ENCODE assay signal across 19 cellular contexts in genomic region chr21:19237603-19238002, GRCh38.
"Had no signal": no experiment of that assay in that cellular context is flagged by ENCODE, and none has a peak within 500 bp of the region (broad histone marks: within the 10 kb centered on the region; RNA-seq: fewer than 3 reads in every experiment).

No MANE protein-coding gene starts in this region.

- H3K27ac ChIP-seq: epithelial cell of prostate, esophagus muscularis mucosa, gastroesophageal sphincter, left ventricle myocardium inferior, lower lobe of right lung, parathyroid adenoma, psoas muscle, right atrium auricular region, suprapubic skin, thyroid gland had no signal

- H3K4me1 ChIP-seq: esophagus muscularis mucosa, gastroesophageal sphincter, left ventricle myocardium inferior, lower lobe of right lung, parathyroid adenoma, psoas muscle, right atrium auricular region, suprapubic skin, thyroid gland had no signal

- H3K79me2 ChIP-seq: parathyroid adenoma had no signal

- DNase-seq: effector memory CD8-positive, alpha-beta T cell; foreskin fibroblast; immature natural killer cell; left ventricle myocardium inferior; lower lobe of right lung; mesenchymal stem cell; naive B cell; psoas muscle; small intestine; stimulated activated CD4-positive, alpha-beta T cell treated with anti-CD3 and anti-CD28 coated beads, Interleukin-12 subunit alpha, Interleukin-12 subunit beta, amount 100 ng/mL, for 4 hours; stimulated activated CD4-positive, alpha-beta T cell treated with anti-CD3 and anti-CD28 coated beads, Interleukin-2, amount 100 ng/mL, for 48 hours; stimulated activated naive CD8-positive, alpha-beta T cell treated with anti-CD3 and anti-CD28 coated beads, Interleukin-15, Interleukin-2, amounts not matched to agents 100 U/mL and 50 U/mL, for 24 hours; thyroid gland had no signal

- H3K9ac ChIP-seq: parathyroid adenoma had no signal

- H3K9me3 ChIP-seq: esophagus muscularis mucosa, gastroesophageal sphincter, left ventricle myocardium inferior, lower lobe of right lung, psoas muscle, right atrium auricular region, suprapubic skin, thyroid gland had no signal

- H3K4me3 ChIP-seq: esophagus muscularis mucosa, gastroesophageal sphincter, left ventricle myocardium inferior, lower lobe of right lung, psoas muscle, right atrium auricular region, suprapubic skin, thyroid gland had no signal

- H3K36me3 ChIP-seq: esophagus muscularis mucosa, gastroesophageal sphincter, left ventricle myocardium inferior, lower lobe of right lung, right atrium auricular region, suprapubic skin, thyroid gland had no signal

- H2AFZ ChIP-seq: parathyroid adenoma had no signal

- H3K27me3 ChIP-seq: esophagus muscularis mucosa, gastroesophageal sphincter, right atrium auricular region, suprapubic skin, thyroid gland had no signal
